8 cellular contexts compared by ENCODE assay signal in the genomic region with DNA sequence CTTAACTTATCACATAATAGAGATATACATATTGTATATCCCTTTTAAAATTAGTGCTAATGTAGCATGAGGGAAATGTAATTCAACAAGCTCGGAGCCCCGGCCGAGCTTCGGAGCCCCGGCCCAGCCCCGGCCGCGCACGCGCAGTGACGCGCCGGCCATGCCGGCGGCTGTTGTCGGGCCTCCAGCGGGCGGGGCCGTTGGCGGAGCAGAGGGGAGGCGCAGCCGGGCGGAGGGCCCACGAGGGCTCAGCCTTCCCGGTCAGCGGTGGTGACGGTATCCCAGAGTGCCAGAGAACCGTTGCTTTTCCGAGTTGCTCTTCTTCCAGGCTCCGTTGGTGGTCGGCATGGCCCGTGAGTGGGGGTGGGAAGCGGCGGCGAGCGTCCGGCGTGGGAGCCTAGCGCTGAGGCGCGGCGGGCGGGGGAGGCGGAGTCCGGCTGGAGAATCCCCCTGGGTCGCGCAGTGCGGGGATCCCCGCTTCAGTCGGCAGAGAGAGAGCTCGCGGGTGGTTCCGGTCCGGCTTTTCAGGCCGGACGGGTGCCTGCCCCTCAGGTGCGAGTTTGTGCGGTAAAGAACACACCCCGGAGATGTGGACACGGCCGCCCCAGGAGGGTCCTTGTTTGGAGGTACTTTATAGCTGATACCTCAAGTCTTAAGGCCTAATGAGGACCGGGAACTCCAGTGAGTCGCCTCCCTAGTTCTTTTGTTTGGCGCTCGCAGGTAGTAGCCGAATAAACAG. TPM values are rescaled to one million over a fixed set of nuclear protein-coding genes. Genes with fewer than 3 reads are reported as not detected.
DNase-seq lines count a peak whose midpoint lies in the region; ATAC-seq and TF ChIP-seq lines count a peak whose summit lies in the region.
"Not testable (repeated sequence)": the region's sequence is repeated elsewhere in the genome, so short reads cannot be mapped to it uniquely, and the experiment has no call there.

A gene (plus strand): TSS at position 146 of the 739 bp plus-strand sequence. CDS start 201 bp downstream, at position 347.

- H3K36me3 Mint-ChIP-seq in GM23338 (ENCODE audit: low read depth); osteocyte (ENCODE audit: unreplicated experiment): not testable (repeated sequence)

- H3K4me3 Mint-ChIP-seq in GM23338; osteocyte (ENCODE audit: unreplicated experiment): not testable (repeated sequence)

- not testable (repeated sequence) for H3K4me3 ChIP-seq in GM23338; SJSA1; mammary epithelial cell (replicated peaks in 1 of 3; ENCODE audit: insufficient read depth in 1 of 3, low read depth in 2 of 3, low read length in 3 of 3); vagina

- TF ChIP-seq POLR2A in vagina (IDR thresholded peaks at IDR 0.05), result not testable (repeated sequence)

- ATAC-seq in GM18873 (IDR thresholded peaks at IDR 0.05; ENCODE audit: low FRiP score, unreplicated experiment) (peak; percentile 74), GM23338 (peak; percentile 96), HG03159 (IDR thresholded peaks at IDR 0.05; ENCODE audit: unreplicated experiment) (peak; percentile 84), left ventricle myocardium superior (peak; percentile 100)

- CTCF ChIA-PET in mammary epithelial cell (lab: Charles Lee; ENCODE audit: low non-redundant PET), result not testable (repeated sequence)

- BruUV-seq in mammary epithelial cell (replicated peaks; lab: Mats Ljungman, UMichigan), result not testable (repeated sequence)

- not testable (repeated sequence) for H3K9me3 ChIP-seq in SJSA1 (replicated peaks); mammary epithelial cell (replicated peaks; ENCODE audit: insufficient read depth, low read length); vagina

- not testable (repeated sequence) for DNase-seq in GM23338 (ENCODE audit: low spot score); SJSA1 (ENCODE audit: low read depth in 1 of 2, low spot score in 2 of 2); mammary epithelial cell; left ventricle myocardium superior; osteocyte (ENCODE audit: extremely low spot score, unreplicated experiment); vagina (ENCODE audit: extremely low spot score in 2 of 2)

- not testable (repeated sequence) for H2AFZ ChIP-seq in GM23338; mammary epithelial cell (ENCODE audit: low read depth, low read length)

- not testable (repeated sequence) for H4K20me1 ChIP-seq in GM23338 (replicated peaks; ENCODE audit: insufficient read depth); mammary epithelial cell (ENCODE audit: insufficient read depth, low read length)

- not testable (repeated sequence) for H3K79me2 ChIP-seq in GM23338 (replicated peaks; ENCODE audit: insufficient read depth); mammary epithelial cell (ENCODE audit: insufficient read depth, low read length)

- in situ Hi-C loops in mammary epithelial cell (cut with MboI; ENCODE audit: low sequenced_read_pairs in 2 of 2), result not testable (repeated sequence)

- H3K4me2 ChIP-seq in GM23338; mammary epithelial cell (ENCODE audit: insufficient read depth, low read depth, low read length): not testable (repeated sequence)

- WGBS in mammary epithelial cell (ENCODE audit: low coverage, missing lambda C conversion rate), result no CpG with 5 or more reads among the region's 66 CpGs

- H3K4me1 Mint-ChIP-seq in GM23338; osteocyte (ENCODE audit: unreplicated experiment): not testable (repeated sequence)

- H3K9ac ChIP-seq in mammary epithelial cell (ENCODE audit: insufficient read depth, low read length), result not testable (repeated sequence)

- H3K27ac ChIP-seq in GM23338 (ENCODE audit: low read depth); SJSA1; mammary epithelial cell (ENCODE audit: insufficient read depth, low read depth, low read length); vagina: not testable (repeated sequence)

- H3K36me3 ChIP-seq in GM23338 (ENCODE audit: insufficient read depth); SJSA1; mammary epithelial cell (ENCODE audit: insufficient read depth, low read length); vagina: not testable (repeated sequence)

- dilution Hi-C loops in mammary epithelial cell (cut with HindIII; ENCODE audit: low sequenced_read_pairs), result not testable (repeated sequence)

- TF ChIP-seq CTCF in GM23338 (conservative IDR thresholded peaks at IDR 0.05; ENCODE audit: low read depth in 2 of 2); mammary epithelial cell (conservative IDR thresholded peaks at IDR 0.05 in 1 of 2, IDR thresholded peaks at IDR 0.05 in 1 of 2; ENCODE audit: extremely low read depth in 1 of 2, insufficient read depth in 1 of 2, low read depth in 1 of 2, low read length in 2 of 2); osteocyte (IDR thresholded peaks at IDR 0.05); vagina (IDR thresholded peaks at IDR 0.05): not testable (repeated sequence)

- not testable (repeated sequence) for H3K27ac Mint-ChIP-seq in GM23338; osteocyte (ENCODE audit: unreplicated experiment)

- H3K4me1 ChIP-seq in GM23338 (ENCODE audit: insufficient read depth); SJSA1 (replicated peaks); mammary epithelial cell (ENCODE audit: insufficient read depth, low read length); vagina: not testable (repeated sequence)

- not testable (repeated sequence) for H3K9me2 ChIP-seq in GM23338 (ENCODE audit: insufficient read depth)

- not testable (repeated sequence) for H3K27me3 Mint-ChIP-seq in GM23338 (ENCODE audit: insufficient read depth, low read depth, poor library complexity); osteocyte (ENCODE audit: unreplicated experiment)

- not testable (repeated sequence) for H3F3A ChIP-seq in GM23338 (replicated peaks; ENCODE audit: low read depth)

- intact Hi-C loops in mammary epithelial cell (cut with micrococcal nuclease); left ventricle myocardium superior (cut with micrococcal nuclease); vagina (cut with DNase I): not testable (repeated sequence)

- not testable (repeated sequence) for H3K27me3 ChIP-seq in GM23338 (ENCODE audit: insufficient read depth); SJSA1 (replicated peaks); mammary epithelial cell (ENCODE audit: insufficient read depth, low read length); vagina

- H3K9me3 Mint-ChIP-seq in GM23338; osteocyte (ENCODE audit: unreplicated experiment): not testable (repeated sequence)

RNA-seq across cellular contexts. Expression of the gene that starts here (rescaled TPM):
- total RNA-seq in GM23338 (2014; rRNA removed; shearing (Covaris generic)), result 20.9 and 47.5 TPM in 2 replicates
- polyA plus RNA-seq in GM23338 (2016; fragmentation: Nextera tagmentation; extraction: Ambion mirVana) (370 and 377 TPM in 2 replicates), mammary epithelial cell (39.0 TPM)
- total RNA-seq in SJSA1 (2014; rRNA removed; shearing (Covaris generic)), result 53.3 and 60.8 TPM in 2 replicates
- total RNA-seq in mammary epithelial cell (10 to 100 TPM; 24.7 to 33.4 TPM), left ventricle myocardium superior (38.1 TPM), osteocyte (30.1 and 37.6 TPM in 2 replicates), vagina (30.7 TPM)
- polyA minus RNA-seq in mammary epithelial cell, result 6.0 TPM
